ENCODE assay signal across 4 cellular contexts in genomic region chr1:98129486-98129885, GRCh38.
"Had no signal": no experiment of that assay in that cellular context is flagged by ENCODE, and none has a peak within 500 bp of the region (broad histone marks: within the 10 kb centered on the region; RNA-seq: fewer than 3 reads in every experiment).

No MANE protein-coding gene starts in this region.

- DNase-seq: H9, HCEC 1CT, IMR-90 had no signal

- H3K4me3 ChIP-seq: GM23338 had no signal

- ATAC-seq: GM23338 had no signal

- H3K4me2 ChIP-seq: GM23338 had no signal

- H2AFZ ChIP-seq: GM23338 had no signal
